10 cellular contexts compared by ENCODE assay signal in genomic region chr5:119270121-119270565, GRCh38.
DNase-seq lines count a peak whose midpoint lies in the region; ATAC-seq and TF ChIP-seq lines count a peak whose summit lies in the region.
"Had no signal": no experiment of that assay in that cellular context is flagged by ENCODE, and none has a peak within 500 bp of the region (broad histone marks: within the 10 kb centered on the region; RNA-seq: fewer than 3 reads in every experiment).

No MANE protein-coding gene starts in this region.

- peak overlapping the region; percentile 100 for H3K4me3 Mint-ChIP-seq in CD8-positive, alpha-beta T cell
- H3K4me3 Mint-ChIP-seq in neural crest cell = peak overlapping the region; percentile 87

- no peaks in the 10 kb centered on the region for H3K9me2 ChIP-seq in GM23248 (ENCODE audit: insufficient read depth)

- H4K20me1 ChIP-seq in KMS-11 (ENCODE audit: insufficient read depth) = no peaks in the 10 kb centered on the region
- no peaks in the 10 kb centered on the region for H4K20me1 ChIP-seq in GM23248 (ENCODE audit: insufficient read depth)

- DNase-seq in CD8-positive, alpha-beta T cell = no peak
- DNase-seq in adipocyte (ENCODE audit: low read depth) = no peak
- no peak for DNase-seq in neural crest cell (ENCODE audit: low read depth, low spot score)
- no peak for DNase-seq in NCI-H510A treated with DMSO at 0.1 percent for 48 hours (lab: John Stamatoyannopoulos, UW)
- no peak for DNase-seq in GM23248
- DNase-seq in SIG-M5 treated with dmso at 0.1 percent for 504 hours (lab: John Stamatoyannopoulos, UW; ENCODE audit: unreplicated experiment) = no peak
- DNase-seq: NCI-H446, thyroid gland had no signal

- peak overlapping the region; percentile 85 for H3K4me2 ChIP-seq in KMS-11
- no peak overlapping the region for H3K4me2 ChIP-seq in GM23248 (ENCODE audit: unreplicated experiment)

- H3K4me1 ChIP-seq in CD8-positive, alpha-beta T cell (ENCODE audit: insufficient read depth, low read length) = peaks cover 58% of the 10 kb centered on the region
- H3K4me1 ChIP-seq in KMS-11 (ENCODE audit: low read depth, poor library complexity, severe bottlenecking) (peaks cover 16% of the 10 kb centered on the region), adipocyte (ENCODE audit: control insufficient read depth, insufficient read depth, low read length) (peaks cover 61% of the 10 kb centered on the region), GM23248 (ENCODE audit: insufficient read depth) (peaks cover 8% of the 10 kb centered on the region)

- intact Hi-C loops in CD8-positive, alpha-beta T cell (cut with DNase I, micrococcal nuclease) = loop anchor here in 1 of 2 experiments (2.0 kb wide), 1 partner anchor 17 kb away; no protein-coding TSS in a partner anchor

- CTCF ChIA-PET in CD8-positive, alpha-beta T cell (lab: Charles Lee) = interaction anchor here (0.8 to 5.9 kb wide), 9 partner anchors 14 to 282 kb away, joined by 3 to 34 read pairs (median 4); partner anchors contain the start of genes DTWD2 and TNFAIP8

- H3K9ac ChIP-seq in KMS-11 = no peak overlapping the region
- H3K9ac ChIP-seq in adipocyte (ENCODE audit: low read length) = peak overlapping the region; percentile 35
- H3K9ac ChIP-seq in GM23248 = no peak overlapping the region

- no peak for ATAC-seq in CD8-positive, alpha-beta T cell
- ATAC-seq in GM21526 (IDR thresholded peaks at IDR 0.05; ENCODE audit: low FRiP score, unreplicated experiment) = no peak

- POLR2A ChIA-PET in CD8-positive, alpha-beta T cell (lab: Charles Lee) = interaction anchor here (0.8 to 2.5 kb wide), 9 partner anchors 8 to 199 kb away, joined by 3 to 8 read pairs (median 4); partner anchors contain the start of gene DMXL1

- H2AFZ ChIP-seq in KMS-11 (ENCODE audit: low read depth) = no peak overlapping the region
- no peak overlapping the region for H2AFZ ChIP-seq in GM23248

- no peaks in the 10 kb centered on the region for H3K27me3 Mint-ChIP-seq in CD8-positive, alpha-beta T cell (ENCODE audit: low read depth)
- peaks cover 10% of the 10 kb centered on the region for H3K27me3 Mint-ChIP-seq in neural crest cell (ENCODE audit: low read depth)

- TF ChIP-seq CTCF in CD8-positive, alpha-beta T cell (IDR thresholded peaks at IDR 0.05) = no peak
- TF ChIP-seq CTCF in KMS-11 (conservative IDR thresholded peaks at IDR 0.05; ENCODE audit: low read depth, low read length) = no peak
- no peak for TF ChIP-seq CTCF in neural crest cell (conservative IDR thresholded peaks at IDR 0.05)

- H3K27ac Mint-ChIP-seq in CD8-positive, alpha-beta T cell = peak overlapping the region; percentile 99
- H3K27ac Mint-ChIP-seq in neural crest cell (ENCODE audit: unreplicated experiment) = no peak overlapping the region

- no peaks in the 10 kb centered on the region for H3K9me3 ChIP-seq in CD8-positive, alpha-beta T cell (ENCODE audit: low read length)
- H3K9me3 ChIP-seq in adipocyte (ENCODE audit: control insufficient read depth, low read length) (no peaks in the 10 kb centered on the region), GM23248 (ENCODE audit: low read depth) (no peaks in the 10 kb centered on the region)
- H3K9me3 ChIP-seq: thyroid gland had no signal

- in situ Hi-C loops in GM23248 (cut with MboI) = no loop called here

- H3K4me3 ChIP-seq in CD8-positive, alpha-beta T cell (ENCODE audit: low read depth, low read length) = peak overlapping the region; percentile 96
- H3K4me3 ChIP-seq in KMS-11 (IDR thresholded peaks at IDR 0.05; ENCODE audit: insufficient read depth, low read depth, low read length) = no peak overlapping the region
- H3K4me3 ChIP-seq in adipocyte (ENCODE audit: low read length) = peak overlapping the region; percentile 99
- no peak overlapping the region for H3K4me3 ChIP-seq in GM23248

- H3K36me3 ChIP-seq in CD8-positive, alpha-beta T cell (ENCODE audit: insufficient read depth, low read length) = no peaks in the 10 kb centered on the region
- H3K36me3 ChIP-seq in KMS-11 (ENCODE audit: insufficient read depth) (no peaks in the 10 kb centered on the region; the same call in 1 of the 2 replicates), adipocyte (ENCODE audit: control insufficient read depth, insufficient read depth, low read length, severe bottlenecking) (no peaks in the 10 kb centered on the region), GM23248 (ENCODE audit: low read depth) (no peaks in the 10 kb centered on the region)
- H3K36me3 ChIP-seq: thyroid gland had no signal

- 81 to 87% methylated on average over 5 of the region's 5 CpGs for WGBS in GM23248 (ENCODE audit: low coverage in 1 of 2, low lambda C conversion rate in 2 of 2, missing lambda C conversion rate in 2 of 2), 2 experiments

- H3K27me3 ChIP-seq in CD8-positive, alpha-beta T cell (ENCODE audit: insufficient read depth, low read length) = no peaks in the 10 kb centered on the region
- H3K27me3 ChIP-seq in KMS-11 (ENCODE audit: insufficient read depth, low read depth) (no peaks in the 10 kb centered on the region), adipocyte (replicated peaks; ENCODE audit: control insufficient read depth, insufficient read depth, low read length) (no peaks in the 10 kb centered on the region), GM23248 (replicated peaks; ENCODE audit: insufficient read depth) (no peaks in the 10 kb centered on the region)
- H3K27me3 ChIP-seq: thyroid gland had no signal

- peak overlapping the region; percentile 79 for H3K27ac ChIP-seq in CD8-positive, alpha-beta T cell (ENCODE audit: low read depth, low read length)
- H3K27ac ChIP-seq in KMS-11 = no peak overlapping the region
- no peak overlapping the region for H3K27ac ChIP-seq in GM23248
- H3K27ac ChIP-seq: thyroid gland had no signal

- peaks cover 3% of the 10 kb centered on the region; the same call in 1 of the 2 replicates for H3F3A ChIP-seq in GM23248 (ENCODE audit: insufficient read depth)

- H3K9me3 Mint-ChIP-seq in CD8-positive, alpha-beta T cell = no peaks in the 10 kb centered on the region
- peaks cover 7% of the 10 kb centered on the region for H3K9me3 Mint-ChIP-seq in neural crest cell

- peaks cover 33% of the 10 kb centered on the region for H3K36me3 Mint-ChIP-seq in CD8-positive, alpha-beta T cell
- peaks cover 7% of the 10 kb centered on the region for H3K36me3 Mint-ChIP-seq in neural crest cell (ENCODE audit: low read depth)

- peaks cover 77% of the 10 kb centered on the region for H3K4me1 Mint-ChIP-seq in CD8-positive, alpha-beta T cell (ENCODE audit: low read depth)
- H3K4me1 Mint-ChIP-seq in neural crest cell = peaks cover 13% of the 10 kb centered on the region

- H3K79me2 ChIP-seq in KMS-11 (ENCODE audit: insufficient read depth, low read depth) = no peaks in the 10 kb centered on the region
- H3K79me2 ChIP-seq in GM23248 (ENCODE audit: insufficient read depth) = no peaks in the 10 kb centered on the region

Comparison
In these comparisons a context has a peak if more than half of its experiments do, and no peak if none do; other contexts are left out.
1. H3K4me3 ChIP-seq: peak in CD8-positive, alpha-beta T cell (single experiment) and adipocyte (single experiment); none in KMS-11 (single experiment) and GM23248 (single experiment).